Comparison of ENCODE assay signal across 18 cellular contexts in the genomic region with DNA sequence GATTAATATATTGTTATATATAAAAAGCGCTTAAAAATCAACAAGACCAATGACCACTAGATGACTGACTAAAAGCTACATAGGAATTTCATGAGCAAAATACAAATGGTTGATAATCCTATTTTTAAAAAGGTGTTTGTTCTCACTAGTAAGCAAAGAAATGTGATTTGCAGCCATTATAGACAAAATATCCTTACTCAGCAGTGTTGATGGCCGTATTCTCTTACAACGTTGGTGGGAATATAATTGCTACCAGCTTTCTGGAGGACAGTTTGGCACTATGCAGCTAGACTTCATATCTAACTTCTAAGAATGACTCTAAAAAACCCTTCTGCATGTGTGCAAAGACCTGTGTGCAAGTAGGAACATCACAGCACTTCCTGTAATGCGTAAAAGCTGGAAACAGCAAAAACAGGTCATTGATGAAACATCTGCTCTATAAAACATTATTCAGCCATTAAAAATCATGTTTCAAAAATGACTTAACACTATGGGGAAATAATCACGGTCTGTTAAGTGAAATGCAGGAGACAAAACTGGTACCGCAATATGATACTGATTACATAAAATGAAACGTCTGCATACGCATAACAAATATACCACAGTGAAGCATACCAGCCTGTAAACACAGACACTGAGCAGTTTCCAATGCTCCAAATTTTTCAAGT.
"Had no signal": no experiment of that assay in that cellular context is flagged by ENCODE, and none has a peak within 500 bp of the region (broad histone marks: within the 10 kb centered on the region; RNA-seq: fewer than 3 reads in every experiment).

No MANE protein-coding gene starts in this region.

- H3K9me3 Mint-ChIP-seq: central memory CD8-positive, alpha-beta T cell had no signal

- H3K27ac Mint-ChIP-seq: activated CD4-positive, alpha-beta memory T cell treated with anti-CD3 and anti-CD28 coated beads for 36 hours; activated CD8-positive, alpha-beta memory T cell treated with anti-CD3 and anti-CD28 coated beads, Interleukin-2, amount 10 ng/mL, durations not matched to agents 7 days and 5 days; activated naive CD8-positive, alpha-beta T cell treated with anti-CD3 and anti-CD28 coated beads for 36 hours; naive thymus-derived CD4-positive, alpha-beta T cell; stimulated activated memory B cell treated with anti-CD40 and anti-IgM and Interleukin-4, amounts not matched to agents 10 μg/mL and 1 μg/mL and 100 μg/mL, for 72 hours had no signal

- H3K4me1 Mint-ChIP-seq: brain had no signal

- H3K27ac ChIP-seq: coronary artery, left lung, parathyroid adenoma, VCaP had no signal

- H3K4me3 Mint-ChIP-seq: activated CD4-positive, alpha-beta memory T cell treated with anti-CD3 and anti-CD28 coated beads for 36 hours; activated CD8-positive, alpha-beta memory T cell treated with anti-CD3 and anti-CD28 coated beads, Interleukin-2, amount 10 ng/mL, durations not matched to agents 7 days and 5 days; activated naive CD8-positive, alpha-beta T cell treated with anti-CD3 and anti-CD28 coated beads for 36 hours; brain; central memory CD8-positive, alpha-beta T cell; stimulated activated memory B cell treated with anti-CD40 and anti-IgM and Interleukin-4, amounts not matched to agents 10 μg/mL and 1 μg/mL and 100 μg/mL, for 72 hours had no signal

- ATAC-seq: activated CD8-positive, alpha-beta memory T cell treated with anti-CD3 and anti-CD28 coated beads, Interleukin-2, amount 10 ng/mL, durations not matched to agents 7 days and 5 days; left lung; mucosa of descending colon; naive thymus-derived CD4-positive, alpha-beta T cell; stimulated activated memory B cell treated with anti-CD40 and anti-IgM and Interleukin-4, amounts not matched to agents 10 μg/mL and 1 μg/mL and 100 μg/mL, for 72 hours had no signal

- DNase-seq: activated CD4-positive, alpha-beta memory T cell treated with anti-CD3 and anti-CD28 coated beads for 36 hours; activated CD8-positive, alpha-beta memory T cell treated with anti-CD3 and anti-CD28 coated beads, Interleukin-2, amount 10 ng/mL, durations not matched to agents 7 days and 5 days; activated naive CD8-positive, alpha-beta T cell treated with anti-CD3 and anti-CD28 coated beads for 36 hours; activated T-cell treated with anti-CD3 and anti-CD28 coated beads, Interleukin-2, amount 50 U/mL, for 48 hours; amygdala; effector CD4-positive, alpha-beta T cell; hippocampal formation; left lung; mucosa of descending colon; retina had no signal

- H3K36me3 ChIP-seq: left lung had no signal

- FAIRE-seq: keratinocyte had no signal

- H3K9ac ChIP-seq: parathyroid adenoma had no signal

- H3K36me3 Mint-ChIP-seq: activated CD8-positive, alpha-beta memory T cell treated with anti-CD3 and anti-CD28 coated beads, Interleukin-2, amount 10 ng/mL, durations not matched to agents 7 days and 5 days; activated naive CD8-positive, alpha-beta T cell treated with anti-CD3 and anti-CD28 coated beads for 36 hours; brain had no signal

- H3K4me1 ChIP-seq: parathyroid adenoma had no signal

- H3K9me3 ChIP-seq: left lung, mucosa of descending colon had no signal

- H2AFZ ChIP-seq: parathyroid adenoma had no signal

- H3K4me3 ChIP-seq: coronary artery, left lung, mucosa of descending colon had no signal

- H3K27me3 ChIP-seq: left lung had no signal

- H3K79me2 ChIP-seq: parathyroid adenoma had no signal
